In genomic region chr7:31092606-31093005, GRCh38 we compare ENCODE assay signal across 24 cellular contexts. TPM values are rescaled to one million over a fixed set of nuclear protein-coding genes. Genes with fewer than 3 reads are reported as not detected.
A peak's percentile ranks its signal among the peaks of the same experiment; 100 is the strongest.
DNase-seq lines count a peak whose midpoint lies in the region; ATAC-seq, FAIRE-seq and TF ChIP-seq lines count a peak whose summit lies in the region.
"Had no signal": no experiment of that assay in that cellular context is flagged by ENCODE, and none has a peak within 500 bp of the region (broad histone marks: within the 10 kb centered on the region; RNA-seq: fewer than 3 reads in every experiment).

No MANE protein-coding gene starts in this region.

- H3K9me3 Mint-ChIP-seq in natural killer cell treated with Interleukin-12 subunit alpha and Interleukin-12 subunit beta and Interleukin-15 and Interleukin-18, amount 100 ng/mL, for 72 hours, result no peaks in the 10 kb centered on the region
- H3K9me3 Mint-ChIP-seq in natural killer cell, result no peaks in the 10 kb centered on the region
- H3K9me3 Mint-ChIP-seq in immature natural killer cell, result no peaks in the 10 kb centered on the region
- H3K9me3 Mint-ChIP-seq: CD4-positive, alpha-beta memory T cell had no signal

- TF ChIP-seq CTCF in natural killer cell (IDR thresholded peaks at IDR 0.05), result no peak

- no peak overlapping the region for H3K4me3 Mint-ChIP-seq in natural killer cell treated with Interleukin-12 subunit alpha and Interleukin-12 subunit beta and Interleukin-15 and Interleukin-18, amount 100 ng/mL, for 72 hours
- H3K4me3 Mint-ChIP-seq in natural killer cell (no peak overlapping the region), immature natural killer cell (no peak overlapping the region)
- H3K4me3 Mint-ChIP-seq: CD4-positive, alpha-beta memory T cell had no signal

- FAIRE-seq in urothelium cell line (lab: Jason Lieb, UNC), result peak; percentile 61
- FAIRE-seq: GM12891, GM18507, H1 had no signal

- H3K4me1 Mint-ChIP-seq in natural killer cell treated with Interleukin-12 subunit alpha and Interleukin-12 subunit beta and Interleukin-15 and Interleukin-18, amount 100 ng/mL, for 72 hours (ENCODE audit: low read depth in 2 of 2), result no peaks in the 10 kb centered on the region
- H3K4me1 Mint-ChIP-seq in natural killer cell (no peaks in the 10 kb centered on the region), immature natural killer cell (no peaks in the 10 kb centered on the region)
- H3K4me1 Mint-ChIP-seq: CD4-positive, alpha-beta memory T cell had no signal

- peak; percentile 5 for DNase-seq in natural killer cell treated with Interleukin-12 subunit alpha and Interleukin-12 subunit beta and Interleukin-15 and Interleukin-18, amount 100 ng/mL, for 72 hours (ENCODE audit: low spot score)
- no peak for DNase-seq in natural killer cell
- DNase-seq in mesenteric fat pad (ENCODE audit: low spot score), result peak; percentile 72
- DNase-seq in sciatic nerve (ENCODE audit: low spot score), result peak; percentile 13
- DNase-seq in urothelium cell line (ENCODE audit: low spot score), result no peak
- DNase-seq in immature natural killer cell, result no peak
- DNase-seq: C1 segment of cervical spinal cord; Calu3; CD4-positive, alpha-beta memory T cell; COR-L47; DMS53; DMS79 treated with DMSO at 0.1 percent for 48 hours; GF-D8; GM23248; H7 had no signal

- intact Hi-C loops in natural killer cell (cut with micrococcal nuclease), result no loop called here
- intact Hi-C loops in sciatic nerve (cut with DNase I), result no loop called here

- no peak for ATAC-seq in natural killer cell treated with Interleukin-12 subunit alpha and Interleukin-12 subunit beta and Interleukin-15 and Interleukin-18, amount 100 ng/mL, for 72 hours
- ATAC-seq in natural killer cell (no peak), sciatic nerve (no peak), GM21423 (IDR thresholded peaks at IDR 0.05; ENCODE audit: unreplicated experiment) (no peak), GM21528 (IDR thresholded peaks at IDR 0.05; ENCODE audit: low FRiP score, unreplicated experiment) (no peak)
- ATAC-seq: HCT116 had no signal

- H3K27ac Mint-ChIP-seq in natural killer cell treated with Interleukin-12 subunit alpha and Interleukin-12 subunit beta and Interleukin-15 and Interleukin-18, amount 100 ng/mL, for 72 hours, result no peak overlapping the region
- no peak overlapping the region for H3K27ac Mint-ChIP-seq in natural killer cell
- H3K27ac Mint-ChIP-seq in immature natural killer cell, result no peak overlapping the region
- H3K27ac Mint-ChIP-seq: CD4-positive, alpha-beta memory T cell had no signal

- H3K27me3 Mint-ChIP-seq in natural killer cell treated with Interleukin-12 subunit alpha and Interleukin-12 subunit beta and Interleukin-15 and Interleukin-18, amount 100 ng/mL, for 72 hours, result peaks cover 18 to 42% of the 10 kb centered on the region in 2 donors
- peaks cover 12 to 41% of the 10 kb centered on the region in 2 donors for H3K27me3 Mint-ChIP-seq in natural killer cell (ENCODE audit: low read depth in 2 of 2)
- peaks cover 2 to 7% (median 5%) of the 10 kb centered on the region in 3 donors for H3K27me3 Mint-ChIP-seq in immature natural killer cell (ENCODE audit: low read depth in 3 of 3)

- no peaks in the 10 kb centered on the region for H3K36me3 Mint-ChIP-seq in natural killer cell treated with Interleukin-12 subunit alpha and Interleukin-12 subunit beta and Interleukin-15 and Interleukin-18, amount 100 ng/mL, for 72 hours
- H3K36me3 Mint-ChIP-seq in natural killer cell, result no peaks in the 10 kb centered on the region
- H3K36me3 Mint-ChIP-seq in immature natural killer cell, result no peaks in the 10 kb centered on the region
- H3K36me3 Mint-ChIP-seq: CD4-positive, alpha-beta memory T cell had no signal

RNA-seq across cellular contexts. Expression of gene ADCYAP1R1, which starts 40.5 kb away (rescaled TPM):
- total RNA-seq in natural killer cell treated with Interleukin-12 subunit alpha and Interleukin-12 subunit beta and Interleukin-15 and Interleukin-18, amount 100 ng/mL, for 72 hours, result not detected
- total RNA-seq in natural killer cell (not detected), mesenteric fat pad (2.5 TPM), sciatic nerve (9.1 TPM)
- polyA plus RNA-seq in immature natural killer cell, result not detected
- total RNA-seq: A673; Calu3; CD4-positive, alpha-beta memory T cell; G401; GM23248 had no signal
- polyA plus RNA-seq: BJ; CD4-positive, alpha-beta memory T cell had no signal

Comparison
In these comparisons a context has a peak if more than half of its experiments do, and no peak if none do; other contexts are left out.
1. DNase-seq: peak in natural killer cell treated with Interleukin-12 subunit alpha and Interleukin-12 subunit beta and Interleukin-15 and Interleukin-18, amount 100 ng/mL, for 72 hours (single experiment), mesenteric fat pad (single experiment) and sciatic nerve (single experiment); none in natural killer cell (single experiment), urothelium cell line (single experiment) and immature natural killer cell (0 of 3).